31 cellular contexts compared by ENCODE assay signal in the genomic region with DNA sequence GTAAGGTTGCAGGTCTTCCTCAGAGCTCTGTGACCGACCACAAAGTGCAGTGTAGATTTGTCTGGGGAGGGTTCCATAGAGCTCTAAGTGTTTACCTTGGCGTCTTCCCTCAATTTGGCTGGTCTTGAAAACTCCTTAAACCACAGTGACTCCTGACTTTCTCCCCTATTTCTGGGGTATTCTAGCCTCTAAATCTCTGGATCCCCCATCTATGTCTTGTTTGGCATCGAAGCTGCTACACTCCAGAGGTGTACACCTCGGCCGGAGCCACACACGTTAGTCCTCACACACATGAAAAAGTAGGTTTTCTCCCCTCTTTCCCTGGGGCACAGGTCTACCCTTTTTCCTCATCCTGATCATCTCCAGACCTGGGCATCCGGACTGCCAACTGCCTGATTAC. TPM values are rescaled to one million over a fixed set of nuclear protein-coding genes. Genes with fewer than 3 reads are reported as not detected.
"Had no signal": no experiment of that assay in that cellular context is flagged by ENCODE, and none has a peak within 500 bp of the region (broad histone marks: within the 10 kb centered on the region; RNA-seq: fewer than 3 reads in every experiment).

No MANE protein-coding gene starts in this region.

- ATAC-seq: gastroesophageal sphincter; heart right ventricle; left lobe of liver; natural killer cell; sciatic nerve; stimulated activated memory B cell treated with anti-CD40 and anti-IgM and Interleukin-4, amounts not matched to agents 10 μg/mL and 1 μg/mL and 100 μg/mL, for 72 hours; stimulated activated naive CD8-positive, alpha-beta T cell treated with anti-CD3 and anti-CD28 coated beads, Interleukin-15, Interleukin-2, amounts not matched to agents 100 U/mL and 50 U/mL, for 24 hours had no signal

- H3K36me3 ChIP-seq: esophagus muscularis mucosa, gastroesophageal sphincter, heart right ventricle, neutrophil, prostate gland, right atrium auricular region, tibial artery had no signal

- DNase-seq: dermis blood vessel endothelial cell; effector memory CD4-positive, alpha-beta T cell; glutamatergic neuron; heart right ventricle; hippocampal formation; natural killer cell; stimulated activated CD4-positive, alpha-beta T cell treated with anti-CD3 and anti-CD28 coated beads, Interleukin-2, amount 100 ng/mL, for 24 hours; stimulated activated CD4-positive, alpha-beta T cell treated with anti-CD3 and anti-CD28 coated beads, Interleukin-4, amount 100 ng/mL, for 4 hours; stimulated activated naive CD8-positive, alpha-beta T cell treated with anti-CD3 and anti-CD28 coated beads, Interleukin-15, Interleukin-2, amounts not matched to agents 100 U/mL and 50 U/mL, for 24 hours; substantia nigra; testis; tibial artery had no signal

- H3K4me1 ChIP-seq: testis had no signal

- H3K4me2 ChIP-seq: smooth muscle cell had no signal

- H3K4me3 ChIP-seq: coronary artery, esophagus muscularis mucosa, gastroesophageal sphincter, heart right ventricle, lung, prostate gland, right atrium auricular region, smooth muscle cell, testis, tibial artery had no signal

- H3K27ac Mint-ChIP-seq: memory B cell; natural killer cell; stimulated activated memory B cell treated with anti-CD40 and anti-IgM and Interleukin-4, amounts not matched to agents 10 μg/mL and 1 μg/mL and 100 μg/mL, for 72 hours; type B pancreatic cell had no signal

- H3K9me3 Mint-ChIP-seq: memory B cell; natural killer cell; stimulated activated memory B cell treated with anti-CD40 and anti-IgM and Interleukin-4, amounts not matched to agents 10 μg/mL and 1 μg/mL and 100 μg/mL, for 72 hours; type B pancreatic cell had no signal

- H3K27ac ChIP-seq: coronary artery, esophagus muscularis mucosa, foreskin keratinocyte, gastroesophageal sphincter, heart right ventricle, neutrophil, prostate gland, right atrium auricular region, testis, tibial artery had no signal

- H3K36me3 Mint-ChIP-seq: memory B cell; natural killer cell; stimulated activated memory B cell treated with anti-CD40 and anti-IgM and Interleukin-4, amounts not matched to agents 10 μg/mL and 1 μg/mL and 100 μg/mL, for 72 hours; type B pancreatic cell had no signal

- H3K4me3 Mint-ChIP-seq: memory B cell; natural killer cell; stimulated activated memory B cell treated with anti-CD40 and anti-IgM and Interleukin-4, amounts not matched to agents 10 μg/mL and 1 μg/mL and 100 μg/mL, for 72 hours; type B pancreatic cell had no signal

- H3K4me1 Mint-ChIP-seq: memory B cell, natural killer cell had no signal

- H3K27me3 ChIP-seq: right atrium auricular region, testis had no signal

- H3K9me3 ChIP-seq: esophagus muscularis mucosa, gastroesophageal sphincter, heart right ventricle, neutrophil, prostate gland, right atrium auricular region, testis, tibial artery had no signal

RNA-seq across cellular contexts. Expression of a gene that starts 5.0 kb away (rescaled TPM):
- total RNA-seq: endothelial cell of umbilical vein, esophagus muscularis mucosa, fibroblast of lung, left lobe of liver, liver, mononuclear cell, natural killer cell, right atrium auricular region, sciatic nerve had no signal
- polyA plus RNA-seq: fibroblast of lung, liver, neural cell, smooth muscle cell had no signal
